Comparison of ENCODE assay signal across 1 cellular context in the genomic region with DNA sequence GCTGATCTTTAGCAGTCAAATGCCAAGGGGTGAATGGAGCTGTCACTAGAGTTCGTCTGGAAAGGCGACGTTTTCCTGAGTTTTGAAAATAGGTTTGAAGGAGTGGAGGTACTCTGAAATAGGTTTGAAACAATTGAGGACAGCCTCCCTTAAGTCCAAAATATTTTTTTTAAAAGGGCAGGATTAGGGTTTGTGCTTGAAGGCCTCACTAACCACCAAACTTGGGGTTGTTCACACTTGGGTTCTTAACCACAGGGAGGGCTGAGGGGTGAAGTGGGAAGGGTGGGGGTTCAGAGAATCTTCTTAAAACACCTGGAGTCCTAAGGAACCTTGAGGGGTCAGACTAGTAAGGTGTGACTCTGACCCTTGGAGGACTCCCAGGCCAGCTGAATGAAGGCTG.
TF ChIP-seq lines count a peak whose summit lies in the region.

No MANE protein-coding gene starts in this region.

TF ChIP-seq in K562, 482 proteins besides CTCF, POLR2A, EP300 and RAD21:
- TF ChIP-seq ZNF24 (IDR thresholded peaks at IDR 0.05) (no peak), ZZZ3 (IDR thresholded peaks at IDR 0.05) (no peak), SNRNP70 (optimal IDR thresholded peaks at IDR 0.05; ENCODE audit: low read depth, low read length) (no peak), ZFPM2 (CRISPR knock-in tag; IDR thresholded peaks at IDR 0.05) (no peak), SMARCE1 (IDR thresholded peaks at IDR 0.05) (no peak), ZEB2 (IDR thresholded peaks at IDR 0.05) (no peak), KLF16 (IDR thresholded peaks at IDR 0.05) (no peak), JUND (IDR thresholded peaks at IDR 0.05; ENCODE audit: borderline replicate concordance, low read depth, low read length) (no peak), JUND (tag; IDR thresholded peaks at IDR 0.05; ENCODE audit: borderline replicate concordance, low read depth, low read length) (no peak), ETS2 (tag; IDR thresholded peaks at IDR 0.05; ENCODE audit: borderline replicate concordance, poor library complexity, severe bottlenecking) (no peak), CEBPG (CRISPR knock-in tag; IDR thresholded peaks at IDR 0.05) (no peak), CEBPG (tag; conservative IDR thresholded peaks at IDR 0.05 in 1 of 2, IDR thresholded peaks at IDR 0.05 in 1 of 2) (no peak), KDM5B (IDR thresholded peaks at IDR 0.05; ENCODE audit: insufficient replicate concordance, low read depth, low read length) (no peak), PHF8 (IDR thresholded peaks at IDR 0.05; ENCODE audit: borderline replicate concordance, low read length) (no peak)
- TF ChIP-seq, protein P1, sequence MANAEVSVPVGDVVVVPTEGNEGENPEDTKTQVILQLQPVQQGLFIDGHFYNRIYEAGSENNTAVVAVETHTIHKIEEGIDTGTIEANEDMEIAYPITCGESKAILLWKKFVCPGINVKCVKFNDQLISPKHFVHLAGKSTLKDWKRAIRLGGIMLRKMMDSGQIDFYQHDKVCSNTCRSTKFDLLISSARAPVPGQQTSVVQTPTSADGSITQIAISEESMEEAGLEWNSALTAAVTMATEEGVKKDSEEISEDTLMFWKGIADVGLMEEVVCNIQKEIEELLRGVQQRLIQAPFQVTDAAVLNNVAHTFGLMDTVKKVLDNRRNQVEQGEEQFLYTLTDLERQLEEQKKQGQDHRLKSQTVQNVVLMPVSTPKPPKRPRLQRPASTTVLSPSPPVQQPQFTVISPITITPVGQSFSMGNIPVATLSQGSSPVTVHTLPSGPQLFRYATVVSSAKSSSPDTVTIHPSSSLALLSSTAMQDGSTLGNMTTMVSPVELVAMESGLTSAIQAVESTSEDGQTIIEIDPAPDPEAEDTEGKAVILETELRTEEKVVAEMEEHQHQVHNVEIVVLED (CRISPR knock-in tag; IDR thresholded peaks at IDR 0.05) = no peak
- TF ChIP-seq, protein P2, sequence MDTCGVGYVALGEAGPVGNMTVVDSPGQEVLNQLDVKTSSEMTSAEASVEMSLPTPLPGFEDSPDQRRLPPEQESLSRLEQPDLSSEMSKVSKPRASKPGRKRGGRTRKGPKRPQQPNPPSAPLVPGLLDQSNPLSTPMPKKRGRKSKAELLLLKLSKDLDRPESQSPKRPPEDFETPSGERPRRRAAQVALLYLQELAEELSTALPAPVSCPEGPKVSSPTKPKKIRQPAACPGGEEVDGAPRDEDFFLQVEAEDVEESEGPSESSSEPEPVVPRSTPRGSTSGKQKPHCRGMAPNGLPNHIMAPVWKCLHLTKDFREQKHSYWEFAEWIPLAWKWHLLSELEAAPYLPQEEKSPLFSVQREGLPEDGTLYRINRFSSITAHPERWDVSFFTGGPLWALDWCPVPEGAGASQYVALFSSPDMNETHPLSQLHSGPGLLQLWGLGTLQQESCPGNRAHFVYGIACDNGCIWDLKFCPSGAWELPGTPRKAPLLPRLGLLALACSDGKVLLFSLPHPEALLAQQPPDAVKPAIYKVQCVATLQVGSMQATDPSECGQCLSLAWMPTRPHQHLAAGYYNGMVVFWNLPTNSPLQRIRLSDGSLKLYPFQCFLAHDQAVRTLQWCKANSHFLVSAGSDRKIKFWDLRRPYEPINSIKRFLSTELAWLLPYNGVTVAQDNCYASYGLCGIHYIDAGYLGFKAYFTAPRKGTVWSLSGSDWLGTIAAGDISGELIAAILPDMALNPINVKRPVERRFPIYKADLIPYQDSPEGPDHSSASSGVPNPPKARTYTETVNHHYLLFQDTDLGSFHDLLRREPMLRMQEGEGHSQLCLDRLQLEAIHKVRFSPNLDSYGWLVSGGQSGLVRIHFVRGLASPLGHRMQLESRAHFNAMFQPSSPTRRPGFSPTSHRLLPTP (IDR thresholded peaks at IDR 0.05; ENCODE audit: borderline replicate concordance, extremely low read depth, insufficient read length) = no peak
